Comparison of ENCODE assay signal across 21 cellular contexts in genomic region chr14:84707830-84708229, GRCh38.
DNase-seq lines count a peak whose midpoint lies in the region; ATAC-seq, FAIRE-seq and TF ChIP-seq lines count a peak whose summit lies in the region.
"Had no signal": no experiment of that assay in that cellular context is flagged by ENCODE, and none has a peak within 500 bp of the region (broad histone marks: within the 10 kb centered on the region; RNA-seq: fewer than 3 reads in every experiment).

No MANE protein-coding gene starts in this region.

- H2BK15ac ChIP-seq in mesendoderm (replicated peaks; ENCODE audit: low read depth): no peak overlapping the region

- H2BK5ac ChIP-seq in mesendoderm (ENCODE audit: low read length): no peak overlapping the region

- no peaks in the 10 kb centered on the region for H3K27me3 ChIP-seq in mesendoderm (ENCODE audit: insufficient read depth, low read length, poor library complexity)
- H3K27me3 ChIP-seq: BLaER1 treated with 17β-estradiol and CSF1 and Interleukin-3, amounts not matched to agents 10 nM and 100 nM had no signal

- H3K9ac ChIP-seq in SK-N-MC (ENCODE audit: insufficient read length) (no peak overlapping the region), mesendoderm (ENCODE audit: low read length) (no peak overlapping the region)
- H3K9ac ChIP-seq: BLaER1 treated with 17β-estradiol and CSF1 and Interleukin-3, amounts not matched to agents 10 nM and 100 nM; GM23248 had no signal

- H3K4me3 ChIP-seq in SK-N-MC (no peak overlapping the region), mesendoderm (ENCODE audit: low read length) (no peak overlapping the region)
- H3K4me3 ChIP-seq: BLaER1 treated with 17β-estradiol and CSF1 and Interleukin-3, amounts not matched to agents 10 nM and 100 nM; GM23248 had no signal

- no peak overlapping the region for H4K8ac ChIP-seq in mesendoderm (ENCODE audit: low read depth, low read length)

- WGBS in mesendoderm (ENCODE audit: extremely low coverage, insufficient coverage, low lambda C conversion rate): no CpG with 5 or more reads among the region's 1 CpG

- ATAC-seq in HG02852 (IDR thresholded peaks at IDR 0.05; ENCODE audit: unreplicated experiment) (no peak), HG03354 (IDR thresholded peaks at IDR 0.05; ENCODE audit: poor library complexity, severe bottlenecking, unreplicated experiment) (no peak)
- ATAC-seq: CD8-positive, alpha-beta T cell had no signal

- TF ChIP-seq CTCF in D721Med (IDR thresholded peaks at IDR 0.05; ENCODE audit: insufficient read depth, missing control alignments): no peak

- H3K23ac ChIP-seq in mesendoderm (ENCODE audit: low read length): no peak overlapping the region

- no peak overlapping the region for H4K5ac ChIP-seq in mesendoderm (ENCODE audit: low read length)

- H3K79me1 ChIP-seq in mesendoderm (ENCODE audit: low read length): no peaks in the 10 kb centered on the region

- peak; percentile 86 for FAIRE-seq in D721Med (lab: Jason Lieb, UNC)
- FAIRE-seq: GM12891, GM19239, H54, HTR-8/SVneo had no signal

- H3K4me2 ChIP-seq in mesendoderm (ENCODE audit: low read length): no peak overlapping the region
- H3K4me2 ChIP-seq: BLaER1 treated with 17β-estradiol and CSF1 and Interleukin-3, amounts not matched to agents 10 nM and 100 nM had no signal

- H3K4ac ChIP-seq in mesendoderm (ENCODE audit: low read depth, low read length): no peak overlapping the region

- H3K79me2 ChIP-seq in mesendoderm (ENCODE audit: control insufficient read depth, insufficient read depth, low read length): no peaks in the 10 kb centered on the region

- H3K4me1 ChIP-seq in mesendoderm (ENCODE audit: control insufficient read depth, low read depth, low read length): no peaks in the 10 kb centered on the region
- H3K4me1 ChIP-seq: BLaER1 treated with 17β-estradiol and CSF1 and Interleukin-3, amounts not matched to agents 10 nM and 100 nM had no signal

- no peaks in the 10 kb centered on the region for H3K9me3 ChIP-seq in SK-N-MC (ENCODE audit: low read depth, low read length)
- H3K9me3 ChIP-seq: BLaER1 treated with 17β-estradiol and CSF1 and Interleukin-3, amounts not matched to agents 10 nM and 100 nM had no signal

- no peak overlapping the region for H2AK5ac ChIP-seq in mesendoderm (ENCODE audit: low read length)

- peak overlapping the region; percentile 7; the same call in 1 of the 2 replicates for H3K27ac ChIP-seq in SK-N-MC
- H3K27ac ChIP-seq in mesendoderm (ENCODE audit: low read depth, low read length): no peak overlapping the region
- H3K27ac ChIP-seq: BLaER1 treated with 17β-estradiol and CSF1 and Interleukin-3, amounts not matched to agents 10 nM and 100 nM; GM23248 had no signal

- H2BK120ac ChIP-seq in mesendoderm (ENCODE audit: low read depth, low read length): no peak overlapping the region

- H3K36me3 ChIP-seq in SK-N-MC (ENCODE audit: insufficient read depth, low read length) (no peaks in the 10 kb centered on the region), mesendoderm (ENCODE audit: control insufficient read depth, insufficient read depth, low read length) (no peaks in the 10 kb centered on the region)
- H3K36me3 ChIP-seq: BLaER1 treated with 17β-estradiol and CSF1 and Interleukin-3, amounts not matched to agents 10 nM and 100 nM had no signal

- H3K18ac ChIP-seq in mesendoderm (ENCODE audit: low read length): no peak overlapping the region

- DNase-seq in D721Med (ENCODE audit: insufficient read length, low spot score): no peak
- peak; percentile 86 to 94 for DNase-seq in NCI-H524 (lab: John Stamatoyannopoulos, UW)
- no peak for DNase-seq in SK-N-MC (ENCODE audit: low read depth, low spot score)
- DNase-seq in mesendoderm: peak; percentile 37
- no peak for DNase-seq in NCI-H1048 (lab: John Stamatoyannopoulos, UW)
- DNase-seq: Calu3; CD8-positive, alpha-beta T cell; DMS 273 treated with DMSO at 0.1 percent for 48 hours; DMS53; DND-41; EL; GM23248; HCEC 1CT; IMR-90 had no signal

- H3K56ac ChIP-seq in mesendoderm (ENCODE audit: low read length): no peak overlapping the region

Comparison
In these comparisons a context has a peak if more than half of its experiments do, and no peak if none do; other contexts are left out.
1. DNase-seq: peak in NCI-H524 (2 of 2) and mesendoderm (single experiment); none in D721Med (single experiment), SK-N-MC (single experiment) and NCI-H1048 (single experiment).